19 cellular contexts compared by ENCODE assay signal in the genomic region with DNA sequence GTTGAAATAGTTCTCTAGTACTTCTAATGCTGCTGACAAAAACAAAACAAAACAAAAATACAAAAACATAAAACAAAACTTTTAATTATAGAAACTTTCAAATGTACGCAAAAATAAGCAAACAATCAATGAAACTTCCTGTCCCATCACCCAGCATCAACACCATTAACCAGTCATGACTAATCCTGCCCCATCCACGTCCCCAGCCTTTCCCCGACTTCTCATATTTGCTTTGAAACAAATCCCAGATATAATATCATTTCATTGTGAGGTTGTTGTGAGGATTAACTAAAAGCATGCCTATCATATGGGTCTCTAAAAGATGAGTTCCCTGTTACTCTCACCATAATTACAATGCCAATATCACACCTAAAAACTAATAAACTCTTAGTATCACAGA. TPM values are rescaled to one million over a fixed set of nuclear protein-coding genes. Genes with fewer than 3 reads are reported as not detected.
DNase-seq lines count a peak whose midpoint lies in the region; ATAC-seq and TF ChIP-seq lines count a peak whose summit lies in the region.
"Had no signal": no experiment of that assay in that cellular context is flagged by ENCODE, and none has a peak within 500 bp of the region (broad histone marks: within the 10 kb centered on the region; RNA-seq: fewer than 3 reads in every experiment).

No MANE protein-coding gene starts in this region.

- H3K27me3 ChIP-seq in ACC112 (ENCODE audit: insufficient read depth, low read length) (no peaks in the 10 kb centered on the region), prostate gland (replicated peaks; ENCODE audit: insufficient read depth) (no peaks in the 10 kb centered on the region), breast epithelium (no peaks in the 10 kb centered on the region)
- no peaks in the 10 kb centered on the region for H3K27me3 ChIP-seq in CD4-positive, alpha-beta memory T cell (ENCODE audit: insufficient read depth, low read length)

- WGBS in prostate gland, result 75% methylated on average over 3 of the region's 3 CpGs

- no peaks in the 10 kb centered on the region for H3K79me2 ChIP-seq in ACC112 (ENCODE audit: control insufficient read depth, insufficient read depth, low read length, unreplicated experiment)

- no peaks in the 10 kb centered on the region for H3K36me3 Mint-ChIP-seq in chondrocyte (ENCODE audit: low read depth)
- H3K36me3 Mint-ChIP-seq in CD4-positive, alpha-beta memory T cell, result no peaks in the 10 kb centered on the region
- H3K36me3 Mint-ChIP-seq: IgD-negative memory B cell had no signal

- H3K36me3 ChIP-seq in ACC112 (ENCODE audit: insufficient read depth, low read length) (no peaks in the 10 kb centered on the region), prostate gland (no peaks in the 10 kb centered on the region), breast epithelium (no peaks in the 10 kb centered on the region)
- H3K36me3 ChIP-seq in CD4-positive, alpha-beta memory T cell (ENCODE audit: insufficient read depth, low read length), result no peaks in the 10 kb centered on the region

- intact Hi-C loops in prostate gland (cut with DNase I), result no loop called here
- intact Hi-C loops in breast epithelium (cut with DNase I; ENCODE audit: low total_unique reads), result no loop called here
- intact Hi-C loops in CD4-positive, alpha-beta memory T cell (cut with micrococcal nuclease), result no loop called here

- peak overlapping the region; percentile 28 for H3K27ac Mint-ChIP-seq in chondrocyte (ENCODE audit: unreplicated experiment)
- no peak overlapping the region for H3K27ac Mint-ChIP-seq in CD4-positive, alpha-beta memory T cell
- H3K27ac Mint-ChIP-seq: CD4-positive, alpha-beta T cell; GM23338; IgD-negative memory B cell had no signal

- no peaks in the 10 kb centered on the region for H3K27me3 Mint-ChIP-seq in chondrocyte (ENCODE audit: low read depth)
- peaks cover 3 to 6% of the 10 kb centered on the region in 2 donors for H3K27me3 Mint-ChIP-seq in CD4-positive, alpha-beta memory T cell
- H3K27me3 Mint-ChIP-seq: CD4-positive, alpha-beta T cell; IgD-negative memory B cell had no signal

- POLR2A ChIA-PET in CD4-positive, alpha-beta memory T cell (lab: Charles Lee; ENCODE audit: partially characterized antibody), result no interaction called here

- H3K4me3 ChIP-seq in ACC112 (ENCODE audit: low read depth, low read length) (peak overlapping the region; percentile 38; the same call in 1 of the 2 replicates), prostate gland (no peak overlapping the region), breast epithelium (no peak overlapping the region)
- no peak overlapping the region for H3K4me3 ChIP-seq in CD4-positive, alpha-beta memory T cell (ENCODE audit: low read length in 2 of 2)
- H3K4me3 ChIP-seq: GM23338 had no signal

- H3K4me3 Mint-ChIP-seq in chondrocyte (ENCODE audit: unreplicated experiment), result no peak overlapping the region
- H3K4me3 Mint-ChIP-seq in CD4-positive, alpha-beta memory T cell, result no peak overlapping the region
- H3K4me3 Mint-ChIP-seq: CD4-positive, alpha-beta T cell; GM23338; IgD-negative memory B cell had no signal

- H3K9me3 ChIP-seq in prostate gland (no peaks in the 10 kb centered on the region), breast epithelium (no peaks in the 10 kb centered on the region)
- no peaks in the 10 kb centered on the region for H3K9me3 ChIP-seq in CD4-positive, alpha-beta memory T cell (ENCODE audit: control insufficient read depth in 1 of 2, low read length in 2 of 2)

- DNase-seq in Daoy (ENCODE audit: low read depth) (peak; percentile 5), chondrocyte (ENCODE audit: low spot score) (no peak), fibroblast of gingiva (ENCODE audit: low read depth) (peak; percentile 24), prostate gland (ENCODE audit: low spot score) (no peak), breast epithelium (ENCODE audit: low spot score in 2 of 2) (no peak)
- no peak for DNase-seq in CD4-positive, alpha-beta memory T cell
- DNase-seq: AML-193; CD4-positive, alpha-beta T cell; DMS153; DND-41; H7; KBM-7 had no signal

- H3K27ac ChIP-seq in ACC112 (ENCODE audit: low read depth, low read length) (no peak overlapping the region), prostate gland (no peak overlapping the region), breast epithelium (no peak overlapping the region)
- no peak overlapping the region for H3K27ac ChIP-seq in CD4-positive, alpha-beta memory T cell (ENCODE audit: low read depth, low read length)
- H3K27ac ChIP-seq: C4-2B had no signal

- peaks cover 18% of the 10 kb centered on the region for H3K4me1 Mint-ChIP-seq in chondrocyte (ENCODE audit: low read depth)
- H3K4me1 Mint-ChIP-seq in CD4-positive, alpha-beta memory T cell, result no peaks in the 10 kb centered on the region
- H3K4me1 Mint-ChIP-seq: GM23338, IgD-negative memory B cell had no signal

- no peak for TF ChIP-seq CTCF in chondrocyte (IDR thresholded peaks at IDR 0.05)
- no peak for TF ChIP-seq CTCF in prostate gland (IDR thresholded peaks at IDR 0.05)
- no peak for TF ChIP-seq CTCF in breast epithelium (IDR thresholded peaks at IDR 0.05)

- H2AFZ ChIP-seq in ACC112 (ENCODE audit: low read length, unreplicated experiment), result no peak overlapping the region
- H2AFZ ChIP-seq: GM23338 had no signal

- CTCF ChIA-PET in CD4-positive, alpha-beta memory T cell (lab: Charles Lee; ENCODE audit: partially characterized antibody), result no interaction called here

- H3K9me3 Mint-ChIP-seq in chondrocyte (ENCODE audit: low read depth), result no peaks in the 10 kb centered on the region
- no peaks in the 10 kb centered on the region for H3K9me3 Mint-ChIP-seq in CD4-positive, alpha-beta memory T cell
- H3K9me3 Mint-ChIP-seq: CD4-positive, alpha-beta T cell; GM23338; IgD-negative memory B cell had no signal

- no peak for TF ChIP-seq POLR2A in prostate gland (IDR thresholded peaks at IDR 0.05)
- no peak for TF ChIP-seq POLR2A in breast epithelium (IDR thresholded peaks at IDR 0.05)

- ATAC-seq in GM19023 (IDR thresholded peaks at IDR 0.05; ENCODE audit: unreplicated experiment), result no peak
- ATAC-seq: GM23338, HCT116, HepG2 had no signal

- H3K4me1 ChIP-seq in ACC112 (ENCODE audit: control insufficient read depth, insufficient read depth, low read length, unreplicated experiment) (peaks cover 16% of the 10 kb centered on the region), prostate gland (replicated peaks) (no peaks in the 10 kb centered on the region), breast epithelium (no peaks in the 10 kb centered on the region)
- no peaks in the 10 kb centered on the region for H3K4me1 ChIP-seq in CD4-positive, alpha-beta memory T cell (ENCODE audit: insufficient read depth, low read length)

RNA-seq across cellular contexts. Expression of gene CSTF2T, which starts 55.7 kb away (rescaled TPM):
- 16.9 and 17.9 TPM in 2 replicates for total RNA-seq in Daoy (2014; rRNA removed; shearing (Covaris generic))
- total RNA-seq in chondrocyte, result 16.0 to 21.6 TPM (median 16.3 TPM) in 3 replicates
- total RNA-seq in prostate gland, result 10 to 100 TPM; 20.9 to 22.4 TPM
- total RNA-seq in breast epithelium, result 10 to 100 TPM; 22.8 to 24.6 (median 23.2) TPM
- 10 to 100 TPM; 39.0 to 39.8 TPM for total RNA-seq in CD4-positive, alpha-beta memory T cell
- polyA plus RNA-seq in CD4-positive, alpha-beta memory T cell, result 10 to 100 TPM; 11.6 to 15.4 TPM

Comparison
In these comparisons a context has a peak if more than half of its experiments do, and no peak if none do; other contexts are left out.
1. DNase-seq: peak in Daoy (single experiment) and fibroblast of gingiva (single experiment); none in chondrocyte (single experiment), prostate gland (single experiment), breast epithelium (0 of 2) and CD4-positive, alpha-beta memory T cell (0 of 5).